34 cellular contexts compared by ENCODE assay signal in genomic region chr5:89008291-89008690, GRCh38.
"Had no signal": no experiment of that assay in that cellular context is flagged by ENCODE, and none has a peak within 500 bp of the region (broad histone marks: within the 10 kb centered on the region; RNA-seq: fewer than 3 reads in every experiment).

No MANE protein-coding gene starts in this region.

- DNase-seq: Karpas-422, Kasumi-1, MG63, MM.1S, MV-4-11, NCI-H1048, NCI-H1092, NCI-H1092 treated with DMSO at 0.1 percent for 48 hours, NCI-H1105, NCI-H1105 treated with DMSO at 0.1 percent for 48 hours, NCI-H1417, NCI-H1417 treated with DMSO at 0.1 percent for 48 hours, NCI-H1436, NCI-H1436 treated with DMSO at 0.1 percent for 48 hours, NCI-H146, NCI-H1694, NCI-H1694 treated with DMSO at 0.1 percent for 48 hours, NCI-H187, NCI-H187 treated with DMSO at 0.1 percent for 48 hours, NCI-H1930, NCI-H2029, NCI-H2029 treated with DMSO at 0.1 percent for 48 hours, NCI-H2081, NCI-H2081 treated with DMSO at 0.1 percent for 48 hours, NCI-H2107, NCI-H2171, NCI-H2171 treated with DMSO at 0.1 percent for 48 hours, NCI-H2227 treated with DMSO at 0.1 percent for 48 hours, NCI-H226, NCI-H345, NCI-H446, NCI-H446 treated with DMSO at 0.1 percent for 48 hours, NCI-H510A had no signal

- H3K4me2 ChIP-seq: KMS-11 had no signal

- H3K9ac ChIP-seq: KMS-11 had no signal

- H3K4me3 ChIP-seq: MG63 had no signal

- H3K27ac ChIP-seq: KMS-11 had no signal

- H3K9me3 ChIP-seq: MG63 had no signal

- H3K27me3 ChIP-seq: MG63 had no signal

- H3K36me3 ChIP-seq: MG63 had no signal
